ENCODE assay signal across 40 cellular contexts in genomic region chr16:60478810-60479209, GRCh38.
"Had no signal": no experiment of that assay in that cellular context is flagged by ENCODE, and none has a peak within 500 bp of the region (broad histone marks: within the 10 kb centered on the region; RNA-seq: fewer than 3 reads in every experiment).

No MANE protein-coding gene starts in this region.

- H3K27ac ChIP-seq: adrenal gland, ascending aorta, body of pancreas, brain microvascular endothelial cell, breast epithelium, cardiac muscle cell had no signal

- H3K4me3 ChIP-seq: adrenal gland, ascending aorta, body of pancreas, breast epithelium, cardiac muscle cell had no signal

- H3K27me3 Mint-ChIP-seq: activated naive CD4-positive, alpha-beta T cell treated with anti-CD3 and anti-CD28 coated beads, Interleukin-2, amount 10 ng/mL, durations not matched to agents 7 days and 5 days; activated naive CD4-positive, alpha-beta T cell treated with anti-CD3 and anti-CD28 coated beads, Interleukin-2, amount 50 U/mL, for 24 hours; activated naive CD8-positive, alpha-beta T cell; activated naive CD8-positive, alpha-beta T cell treated with anti-CD3 and anti-CD28 coated beads for 36 hours; activated naive CD8-positive, alpha-beta T cell treated with anti-CD3 and anti-CD28 coated beads, Interleukin-2, amount 10 ng/mL, durations not matched to agents 7 days and 5 days; activated naive CD8-positive, alpha-beta T cell treated with anti-CD3 and anti-CD28 coated beads, Interleukin-2, amount 50 U/mL, for 24 hours; activated T-cell treated with anti-CD3 and anti-CD28 coated beads, Interleukin-2, amount 50 U/mL, for 24 hours; activated T-helper 17 cell treated with anti-CD3 and anti-CD28 coated beads, Interleukin-2, amount 50 U/mL, for 72 hours; brain; central memory CD8-positive, alpha-beta T cell had no signal

- H3K9me3 ChIP-seq: adrenal gland, ascending aorta, body of pancreas, breast epithelium had no signal

- H3K27me3 ChIP-seq: adrenal gland, ascending aorta, body of pancreas, brain microvascular endothelial cell, breast epithelium, cardiac muscle cell had no signal

- H3K4me3 Mint-ChIP-seq: activated naive CD4-positive, alpha-beta T cell treated with anti-CD3 and anti-CD28 coated beads for 36 hours; activated naive CD4-positive, alpha-beta T cell treated with anti-CD3 and anti-CD28 coated beads, Interleukin-2, amount 10 ng/mL, durations not matched to agents 7 days and 5 days; activated naive CD4-positive, alpha-beta T cell treated with anti-CD3 and anti-CD28 coated beads, Interleukin-2, amount 50 U/mL, for 24 hours; activated naive CD8-positive, alpha-beta T cell; activated naive CD8-positive, alpha-beta T cell treated with anti-CD3 and anti-CD28 coated beads for 36 hours; activated naive CD8-positive, alpha-beta T cell treated with anti-CD3 and anti-CD28 coated beads, Interleukin-2, amount 10 ng/mL, durations not matched to agents 7 days and 5 days; activated naive CD8-positive, alpha-beta T cell treated with anti-CD3 and anti-CD28 coated beads, Interleukin-2, amount 50 U/mL, for 24 hours; activated T-cell treated with anti-CD3 and anti-CD28 coated beads, Interleukin-2, amount 50 U/mL, for 24 hours; activated T-cell treated with anti-CD3 and anti-CD28 coated beads, Interleukin-2, amount 50 U/mL, for 4 hours; activated T-cell treated with anti-CD3 and anti-CD28 coated beads, Interleukin-2, amount 50 U/mL, for 72 hours; activated T-helper 1 cell treated with anti-CD3 and anti-CD28 coated beads, Interleukin-12 subunit alpha, Interleukin-12 subunit beta, Interleukin-2, Interleukin-4 antibody, amounts not matched to agents 30 ng/mL and 10 ng/mL and 1 ng/mL, durations not matched to agents 14 hours and 24 hours and 36 hours; activated T-helper 17 cell treated with anti-CD3 and anti-CD28 coated beads, Interleukin-2, amount 50 U/mL, for 72 hours; brain; central memory CD8-positive, alpha-beta T cell had no signal

- H3K27ac Mint-ChIP-seq: activated naive CD4-positive, alpha-beta T cell treated with anti-CD3 and anti-CD28 coated beads for 36 hours; activated naive CD4-positive, alpha-beta T cell treated with anti-CD3 and anti-CD28 coated beads, Interleukin-2, amount 10 ng/mL, durations not matched to agents 7 days and 5 days; activated naive CD4-positive, alpha-beta T cell treated with anti-CD3 and anti-CD28 coated beads, Interleukin-2, amount 50 U/mL, for 24 hours; activated naive CD4-positive, alpha-beta T cell treated with anti-CD3 and anti-CD28 coated beads, Interleukin-2, amount 50 U/mL, for 72 hours; activated naive CD8-positive, alpha-beta T cell; activated naive CD8-positive, alpha-beta T cell treated with anti-CD3 and anti-CD28 coated beads for 36 hours; activated naive CD8-positive, alpha-beta T cell treated with anti-CD3 and anti-CD28 coated beads, Interleukin-2, amount 10 ng/mL, durations not matched to agents 7 days and 5 days; activated naive CD8-positive, alpha-beta T cell treated with anti-CD3 and anti-CD28 coated beads, Interleukin-2, amount 50 U/mL, for 24 hours; activated T-cell treated with anti-CD3 and anti-CD28 coated beads, Interleukin-2, amount 50 U/mL, for 24 hours; activated T-cell treated with anti-CD3 and anti-CD28 coated beads, Interleukin-2, amount 50 U/mL, for 72 hours; activated T-helper 1 cell treated with anti-CD3 and anti-CD28 coated beads, Interleukin-12 subunit alpha, Interleukin-12 subunit beta, Interleukin-2, Interleukin-4 antibody, amounts not matched to agents 30 ng/mL and 10 ng/mL and 1 ng/mL, durations not matched to agents 14 hours and 24 hours and 36 hours; activated T-helper 17 cell treated with anti-CD3 and anti-CD28 coated beads, Interleukin-2, amount 50 U/mL, for 72 hours; activated T-helper 2 cell treated with anti-CD3 and anti-CD28 coated beads, Interferon-gamma antibody, Interleukin-2, Interleukin-4, amounts not matched to agents 10 μg/mL and 5 μg/mL and 100 μg/mL, durations not matched to agents 14 hours and 24 hours and 36 hours; brain had no signal

- H3K36me3 Mint-ChIP-seq: activated naive CD4-positive, alpha-beta T cell treated with anti-CD3 and anti-CD28 coated beads, Interleukin-2, amount 10 ng/mL, durations not matched to agents 7 days and 5 days; activated naive CD4-positive, alpha-beta T cell treated with anti-CD3 and anti-CD28 coated beads, Interleukin-2, amount 50 U/mL, for 24 hours; activated naive CD4-positive, alpha-beta T cell treated with anti-CD3 and anti-CD28 coated beads, Interleukin-2, amount 50 U/mL, for 72 hours; activated naive CD8-positive, alpha-beta T cell; activated naive CD8-positive, alpha-beta T cell treated with anti-CD3 and anti-CD28 coated beads for 36 hours; activated naive CD8-positive, alpha-beta T cell treated with anti-CD3 and anti-CD28 coated beads, Interleukin-2, amount 10 ng/mL, durations not matched to agents 7 days and 5 days; brain had no signal

- H3K36me3 ChIP-seq: adrenal gland, ascending aorta, brain microvascular endothelial cell, breast epithelium, cardiac muscle cell had no signal

- H3K9me3 Mint-ChIP-seq: activated naive CD4-positive, alpha-beta T cell treated with anti-CD3 and anti-CD28 coated beads for 36 hours; brain had no signal

- DNase-seq: activated effector memory CD4-positive, alpha-beta T cell treated with anti-CD3 and anti-CD28 coated beads, Interleukin-2, amount 50 U/mL, for 16 hours; activated effector memory CD4-positive, alpha-beta T cell treated with Interleukin-2 at 50 U/mL for 16 hours; activated gamma-delta T cell; activated gamma-delta T cell treated with Interleukin-2 at 50 U/mL for 16 hours; activated naive CD4-positive, alpha-beta T cell; activated naive CD4-positive, alpha-beta T cell treated with anti-CD3 and anti-CD28 coated beads for 36 hours; activated naive CD4-positive, alpha-beta T cell treated with anti-CD3 and anti-CD28 coated beads, Interleukin-2, amount 10 ng/mL, durations not matched to agents 7 days and 5 days; activated naive CD4-positive, alpha-beta T cell treated with anti-CD3 and anti-CD28 coated beads, Interleukin-2, amount 50 U/mL, for 16 hours; activated naive CD4-positive, alpha-beta T cell treated with Interleukin-2 at 50 U/mL for 16 hours; activated naive CD8-positive, alpha-beta T cell treated with anti-CD3 and anti-CD28 coated beads for 36 hours; activated naive CD8-positive, alpha-beta T cell treated with anti-CD3 and anti-CD28 coated beads, Interleukin-2, amount 10 ng/mL, durations not matched to agents 7 days and 5 days; activated naive CD8-positive, alpha-beta T cell treated with anti-CD3 and anti-CD28 coated beads, Interleukin-2, amount 50 U/mL, for 24 hours; activated T-cell treated with anti-CD3 and anti-CD28 coated beads, Interleukin-2, amount 50 U/mL, for 1 hour; activated T-cell treated with anti-CD3 and anti-CD28 coated beads, Interleukin-2, amount 50 U/mL, for 24 hours; activated T-cell treated with anti-CD3 and anti-CD28 coated beads, Interleukin-2, amount 50 U/mL, for 4 hours; activated T-cell treated with anti-CD3 and anti-CD28 coated beads, Interleukin-2, amount 50 U/mL, for 48 hours; activated T-cell treated with anti-CD3 and anti-CD28 coated beads, Interleukin-2, amount 50 U/mL, for 72 hours; adrenal gland; amniotic stem cell; amygdala; anterior cingulate cortex; aorta; body of pancreas; brain microvascular endothelial cell; caudate nucleus; central memory CD4-positive, alpha-beta T cell; cerebellar nuclear complex had no signal

- H3K4me1 ChIP-seq: adrenal gland, ascending aorta, body of pancreas, breast epithelium had no signal

- H3K4me1 Mint-ChIP-seq: activated naive CD4-positive, alpha-beta T cell treated with anti-CD3 and anti-CD28 coated beads, Interleukin-2, amount 10 ng/mL, durations not matched to agents 7 days and 5 days; activated naive CD4-positive, alpha-beta T cell treated with anti-CD3 and anti-CD28 coated beads, Interleukin-2, amount 50 U/mL, for 24 hours; activated naive CD8-positive, alpha-beta T cell treated with anti-CD3 and anti-CD28 coated beads for 36 hours; activated naive CD8-positive, alpha-beta T cell treated with anti-CD3 and anti-CD28 coated beads, Interleukin-2, amount 10 ng/mL, durations not matched to agents 7 days and 5 days; activated naive CD8-positive, alpha-beta T cell treated with anti-CD3 and anti-CD28 coated beads, Interleukin-2, amount 50 U/mL, for 24 hours; activated T-helper 17 cell treated with anti-CD3 and anti-CD28 coated beads, Interleukin-2, amount 50 U/mL, for 72 hours; brain; central memory CD8-positive, alpha-beta T cell had no signal

- ATAC-seq: activated naive CD4-positive, alpha-beta T cell treated with anti-CD3 and anti-CD28 coated beads, Interleukin-2, amount 50 U/mL, for 72 hours; activated naive CD8-positive, alpha-beta T cell treated with anti-CD3 and anti-CD28 coated beads, Interleukin-2, amount 50 U/mL, for 24 hours; activated T-cell treated with anti-CD3 and anti-CD28 coated beads, Interleukin-2, amount 50 U/mL, for 4 hours; activated T-cell treated with anti-CD3 and anti-CD28 coated beads, Interleukin-2, amount 50 U/mL, for 72 hours; activated T-helper 17 cell treated with anti-CD3 and anti-CD28 coated beads, Interleukin-2, amount 50 U/mL, for 72 hours; body of pancreas had no signal

- FAIRE-seq: astrocyte, bronchial epithelial cell had no signal
